In the genomic region with DNA sequence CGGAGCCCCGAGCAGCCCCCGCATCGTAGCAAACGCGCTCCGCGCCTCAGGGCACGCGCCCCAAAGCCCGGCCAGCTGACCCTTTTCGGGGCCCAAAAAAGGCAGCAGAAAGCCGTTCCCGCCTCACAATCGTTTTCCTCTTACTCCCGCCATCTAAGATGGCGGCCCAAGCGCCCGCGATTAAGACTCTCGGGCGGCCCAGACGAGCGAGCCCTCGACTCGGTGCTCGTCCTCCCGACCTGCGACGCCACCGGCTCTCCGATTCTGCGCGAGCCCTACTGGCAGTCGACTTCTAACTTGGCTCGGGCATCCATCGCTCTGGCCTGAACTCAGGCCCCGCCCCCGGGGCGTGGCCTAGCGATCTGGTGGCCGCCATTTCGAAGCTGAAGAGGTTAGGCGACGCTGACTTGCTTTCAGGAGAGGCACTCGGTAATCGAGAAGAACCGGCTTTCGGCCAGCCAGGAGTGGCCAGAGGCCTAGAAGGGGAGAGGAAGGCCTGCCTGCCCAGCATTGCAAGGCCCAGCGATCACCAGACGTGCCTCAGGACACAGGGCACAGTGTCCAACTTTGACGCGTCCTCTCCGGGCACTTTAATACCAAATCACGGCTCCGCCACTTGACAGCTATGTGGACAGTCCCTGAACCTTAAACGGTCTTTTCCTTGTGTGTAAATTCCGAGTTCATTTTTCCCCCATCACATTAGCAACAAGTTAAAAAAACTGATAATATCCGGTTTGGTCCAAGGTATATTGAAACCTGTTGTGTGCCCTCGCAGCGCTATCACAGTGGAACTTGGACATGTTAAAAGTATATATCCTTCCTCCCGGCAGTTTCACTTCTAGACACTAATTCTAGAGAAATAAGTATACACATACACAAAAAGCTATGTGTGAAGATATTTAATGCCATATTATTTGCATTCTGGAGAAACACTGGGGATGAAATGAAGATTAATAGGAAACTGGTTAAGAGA, we compare ENCODE assay signal across 8 cellular contexts. TPM values are rescaled to one million over a fixed set of nuclear protein-coding genes. Genes with fewer than 3 reads are reported as not detected.
DNase-seq lines count a peak whose midpoint lies in the region; TF ChIP-seq lines count a peak whose summit lies in the region.

Gene RAF1 (minus strand): TSS at position 182 of the 973 bp plus-strand sequence. CDS start 45,396 bp downstream, outside the sequence.

- H3K36me3 ChIP-seq in ES-I3 (ENCODE audit: insufficient read depth, low read length) (no peaks in the 10 kb centered on the region), HAP-1 (replicated peaks) (no peaks in the 10 kb centered on the region; the same call in 1 of the 2 replicates), MM.1S (replicated peaks; ENCODE audit: insufficient read depth, low read length) (no peaks in the 10 kb centered on the region), neural cell (ENCODE audit: insufficient read depth, low read length) (no peaks in the 10 kb centered on the region), stomach (no peaks in the 10 kb centered on the region)

- TF ChIP-seq CTCF in MM.1S (IDR thresholded peaks at IDR 0.05; ENCODE audit: low read length): no peak
- peak; percentile 40 for TF ChIP-seq CTCF in neural cell (IDR thresholded peaks at IDR 0.05; ENCODE audit: poor library complexity, severe bottlenecking)
- no peak for TF ChIP-seq CTCF in stomach (IDR thresholded peaks at IDR 0.05)

- in situ Hi-C loops in HAP-1 (cut with MboI; ENCODE audit: low sequenced_read_pairs): no loop called here

- H3K27ac ChIP-seq in MM.1S (ENCODE audit: low read length) (peak within 1 kb of the TSS; percentile 94), neural cell (ENCODE audit: low read length) (peak within 1 kb of the TSS; percentile 99), stomach (peak within 1 kb of the TSS; percentile 97 to 100 (median 100))

- H3K79me2 ChIP-seq in MM.1S (ENCODE audit: low read length) (peaks cover 47% of the 10 kb centered on the region), neural cell (replicated peaks; ENCODE audit: insufficient read depth, low read length) (peaks cover 46% of the 10 kb centered on the region)

- peak within 1 kb of the TSS; percentile 77 for H3K4me2 ChIP-seq in MM.1S (ENCODE audit: low read depth, low read length)
- H3K4me2 ChIP-seq in neural cell (ENCODE audit: low read length): peak within 1 kb of the TSS; percentile 99

- peak in 2 of 4 donors; percentile 61 to 70 for TF ChIP-seq POLR2A in stomach (IDR thresholded peaks at IDR 0.05)

- H3K4me1 ChIP-seq in ES-I3 (ENCODE audit: insufficient read depth, low read length) (peaks cover 12% of the 10 kb centered on the region; the same call in 1 of the 2 replicates), HAP-1 (peaks cover 22% of the 10 kb centered on the region), MM.1S (ENCODE audit: low read length) (peaks cover 20% of the 10 kb centered on the region), stomach (peaks cover 26 to 45% (median 36%) of the 10 kb centered on the region in 4 donors)

- H3K4me3 ChIP-seq in HAP-1 (peak within 1 kb of the TSS; percentile 95), MM.1S (ENCODE audit: low read length) (peak within 1 kb of the TSS; percentile 89), neural cell (ENCODE audit: low read length) (peak within 1 kb of the TSS; percentile 100), stomach (peak within 1 kb of the TSS; percentile 75 to 98 (median 84))

- TF ChIP-seq EP300 in neural cell (conservative IDR thresholded peaks at IDR 0.05; ENCODE audit: poor library complexity, severe bottlenecking) (peak; percentile 60), stomach (IDR thresholded peaks at IDR 0.05) (no peak)

- H3K9me2 ChIP-seq in MM.1S (replicated peaks; ENCODE audit: insufficient read depth, low read length) (no peaks in the 10 kb centered on the region), neural cell (ENCODE audit: insufficient read depth, low read length) (no peaks in the 10 kb centered on the region)

- intact Hi-C loops in stomach (cut with DNase I; ENCODE audit: low total_unique reads): no loop called here

- no peaks in the 10 kb centered on the region for H3K27me3 ChIP-seq in HAP-1 (ENCODE audit: low read depth)
- H3K27me3 ChIP-seq in MM.1S (replicated peaks; ENCODE audit: insufficient read depth, low read length): no peaks in the 10 kb centered on the region
- H3K27me3 ChIP-seq in neural cell (ENCODE audit: insufficient read depth, low read depth, low read length): no peaks in the 10 kb centered on the region
- no peaks in the 10 kb centered on the region for H3K27me3 ChIP-seq in stomach

- H3K9ac ChIP-seq in ES-I3 (ENCODE audit: low read depth, low read length): peak within 1 kb of the TSS; percentile 99
- H3K9ac ChIP-seq in MM.1S (ENCODE audit: low read length): peak within 1 kb of the TSS; percentile 99
- peak within 1 kb of the TSS; percentile 100 for H3K9ac ChIP-seq in neural cell (ENCODE audit: low read length)

- WGBS in stomach, 5 donors: 0 to 1% (median 1%) methylated on average over 43 to 62 of the region's 62 CpGs

- peaks cover 13% of the 10 kb centered on the region for H3F3A ChIP-seq in MM.1S (ENCODE audit: insufficient read depth, low read length)
- H3F3A ChIP-seq in neural cell (ENCODE audit: insufficient read depth, low read length, poor library complexity, severe bottlenecking): no peaks in the 10 kb centered on the region

- DNase-seq in HAP-1 (ENCODE audit: low spot score in 2 of 2): peak; percentile 95 to 99
- DNase-seq in MM.1S: peak; percentile 99
- peak; percentile 93 for DNase-seq in SIG-M5 (lab: John Stamatoyannopoulos, UW)
- peak; percentile 95 for DNase-seq in activated gamma-delta T cell (lab: John Stamatoyannopoulos, UW)
- DNase-seq in fibroblast of the conjunctiva (ENCODE audit: low read depth): peak; percentile 97
- peak; percentile 99 for DNase-seq in stomach

- H4K20me1 ChIP-seq in MM.1S (ENCODE audit: insufficient read depth, low read length): peaks cover 18% of the 10 kb centered on the region
- peaks cover 7% of the 10 kb centered on the region for H4K20me1 ChIP-seq in neural cell (ENCODE audit: insufficient read depth)

- H3K9me3 ChIP-seq in ES-I3 (ENCODE audit: control insufficient read depth, insufficient read depth, low read length): no peaks in the 10 kb centered on the region
- no peaks in the 10 kb centered on the region for H3K9me3 ChIP-seq in HAP-1
- no peaks in the 10 kb centered on the region for H3K9me3 ChIP-seq in MM.1S (replicated peaks; ENCODE audit: insufficient read depth, low read length)
- H3K9me3 ChIP-seq in neural cell (ENCODE audit: low read length): no peaks in the 10 kb centered on the region
- no peaks in the 10 kb centered on the region for H3K9me3 ChIP-seq in stomach

- H2AFZ ChIP-seq in MM.1S (ENCODE audit: low read length) (peak within 1 kb of the TSS; percentile 98), neural cell (ENCODE audit: low read depth, low read length) (peak within 1 kb of the TSS; percentile 91)

- no peak for TF ChIP-seq RAD21 in neural cell (conservative IDR thresholded peaks at IDR 0.05)

TF ChIP-seq in neural cell, 6 proteins besides CTCF, POLR2A, EP300 and RAD21:
- TF ChIP-seq REST (IDR thresholded peaks at IDR 0.05; ENCODE audit: borderline replicate concordance): peak; percentile 76
- TF ChIP-seq EZH2 (IDR thresholded peaks at IDR 0.05; ENCODE audit: borderline replicate concordance, insufficient read depth, low read length, poor library complexity, severe bottlenecking): no peak
- TF ChIP-seq POLR2AphosphoS5 (IDR thresholded peaks at IDR 0.05): peak; percentile 92
- peak; percentile 99 for TF ChIP-seq TAF1 (IDR thresholded peaks at IDR 0.05; ENCODE audit: low read depth)
- peak; percentile 54 for TF ChIP-seq SMC3 (conservative IDR thresholded peaks at IDR 0.05; ENCODE audit: poor library complexity)
- peak; percentile 70 for TF ChIP-seq MXI1 (conservative IDR thresholded peaks at IDR 0.05; ENCODE audit: poor library complexity, severe bottlenecking)

RNA-seq across cellular contexts. Expression of gene RAF1, which starts in this region (rescaled TPM):
- polyA plus RNA-seq in neural cell (212 and 215 TPM in 2 replicates), stomach (10 to 100 TPM; 36.7 to 54.1 (median 46.3) TPM)
- 182 and 188 TPM in 2 replicates for polyA minus RNA-seq in neural cell
- 100 to 1,000 TPM in 3 of 5 donors, 10 to 100 TPM in 2; 51.0 to 156 (median 113) TPM for total RNA-seq in stomach

Comparison
In these comparisons a context has a peak if more than half of its experiments do, and no peak if none do; other contexts are left out.
1. Peak in every context shown above with its lines: DNase-seq, H3K4me3 ChIP-seq and H3K27ac ChIP-seq.